In the genomic region with DNA sequence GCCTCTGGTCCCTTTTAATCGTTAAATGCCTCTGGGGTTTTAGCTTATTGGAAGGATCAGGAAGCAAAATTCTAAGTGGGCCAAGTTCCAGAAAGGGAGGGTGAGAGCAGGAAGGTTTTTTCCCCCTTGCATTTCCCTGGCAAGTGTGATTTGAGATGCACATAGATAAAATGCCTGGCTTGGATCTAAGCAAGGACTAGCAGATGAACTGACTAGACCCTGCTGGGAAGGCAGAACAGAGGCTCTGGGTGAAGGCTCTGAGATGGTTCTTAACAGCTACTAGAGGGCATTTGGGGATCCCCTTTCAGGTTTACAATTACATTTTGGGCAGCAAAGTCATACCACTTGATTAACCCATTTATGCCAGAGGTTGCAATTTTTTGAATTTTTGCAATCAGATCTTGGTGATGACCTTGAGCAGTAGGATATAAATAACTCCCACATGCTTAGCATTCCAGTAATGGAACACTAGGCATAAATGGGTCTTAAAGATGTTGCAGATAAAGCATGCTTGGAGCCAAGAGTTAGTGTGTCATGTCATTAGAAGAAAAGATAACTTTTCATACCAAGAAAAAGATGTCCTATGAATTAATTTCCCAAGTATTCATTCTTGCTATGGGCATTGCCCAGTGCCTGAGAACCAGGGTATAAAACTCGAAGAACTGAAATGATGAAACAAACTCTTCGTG, we compare ENCODE assay signal across 28 cellular contexts.
A peak's percentile ranks its signal among the peaks of the same experiment; 100 is the strongest.
DNase-seq lines count a peak whose midpoint lies in the region; ATAC-seq and TF ChIP-seq lines count a peak whose summit lies in the region.
"Had no signal": no experiment of that assay in that cellular context is flagged by ENCODE, and none has a peak within 500 bp of the region (broad histone marks: within the 10 kb centered on the region; RNA-seq: fewer than 3 reads in every experiment).

No MANE protein-coding gene starts in this region.

- H3K4me1 Mint-ChIP-seq in GM23338 = peaks cover 28% of the 10 kb centered on the region
- H3K4me1 Mint-ChIP-seq in activated T-helper 2 cell treated with anti-CD3 and anti-CD28 coated beads, Interferon-gamma antibody, Interleukin-2, Interleukin-4, amounts not matched to agents 10 μg/mL and 5 μg/mL and 100 μg/mL, durations not matched to agents 14 hours and 24 hours and 36 hours (ENCODE audit: low read depth) = peaks cover 6% of the 10 kb centered on the region
- H3K4me1 Mint-ChIP-seq: activated naive CD8-positive, alpha-beta T cell treated with anti-CD3 and anti-CD28 coated beads, Interleukin-2, amount 50 U/mL, for 24 hours; central memory CD8-positive, alpha-beta T cell; T-cell had no signal

- peaks cover 5% of the 10 kb centered on the region for H3K27me3 Mint-ChIP-seq in GM23338 (ENCODE audit: insufficient read depth, low read depth, poor library complexity)
- peaks cover 2% of the 10 kb centered on the region for H3K27me3 Mint-ChIP-seq in activated T-helper 2 cell treated with anti-CD3 and anti-CD28 coated beads, Interferon-gamma antibody, Interleukin-2, Interleukin-4, amounts not matched to agents 10 μg/mL and 5 μg/mL and 100 μg/mL, durations not matched to agents 14 hours and 24 hours and 36 hours (ENCODE audit: low read depth)

- H3K27me3 ChIP-seq in GM23338 (ENCODE audit: insufficient read depth) (no peaks in the 10 kb centered on the region), Panc1 (ENCODE audit: control insufficient read depth, insufficient read depth, low read length) (peaks cover 3% of the 10 kb centered on the region; the same call in 1 of the 2 replicates)

- H3K79me2 ChIP-seq in GM23338 (replicated peaks; ENCODE audit: insufficient read depth) = no peaks in the 10 kb centered on the region

- CTCF ChIA-PET in Panc1 (lab: Charles Lee) = no interaction called here

- no peak overlapping the region for H2AFZ ChIP-seq in GM23338

- H3K4me3 ChIP-seq in GM23338 (no peak overlapping the region), Panc1 (ENCODE audit: low read depth in 2 of 2, low read length in 2 of 2) (no peak overlapping the region)
- H3K4me3 ChIP-seq: dorsolateral prefrontal cortex had no signal

- TF ChIP-seq CTCF in GM23338 (conservative IDR thresholded peaks at IDR 0.05; ENCODE audit: low read depth in 2 of 2) (no peak), Panc1 (IDR thresholded peaks at IDR 0.05) (no peak)

- peaks cover 3% of the 10 kb centered on the region; the same call in 1 of the 2 replicates for H3K9me2 ChIP-seq in GM23338 (ENCODE audit: insufficient read depth)

- H3K36me3 ChIP-seq in GM23338 (ENCODE audit: insufficient read depth) (no peaks in the 10 kb centered on the region), Panc1 (ENCODE audit: control insufficient read depth, insufficient read depth, low read length) (no peaks in the 10 kb centered on the region)

- H3K9me3 Mint-ChIP-seq in GM23338 = no peaks in the 10 kb centered on the region; the same call in 2 of the 3 replicates
- no peaks in the 10 kb centered on the region for H3K9me3 Mint-ChIP-seq in activated T-helper 2 cell treated with anti-CD3 and anti-CD28 coated beads, Interferon-gamma antibody, Interleukin-2, Interleukin-4, amounts not matched to agents 10 μg/mL and 5 μg/mL and 100 μg/mL, durations not matched to agents 14 hours and 24 hours and 36 hours
- H3K9me3 Mint-ChIP-seq: CD4-positive, alpha-beta T cell; central memory CD8-positive, alpha-beta T cell; T-cell had no signal

- no TSS peak for BruUV-seq in Panc1 (replicated peaks; lab: Mats Ljungman, UMichigan)

- H3K27ac ChIP-seq in GM23338 (ENCODE audit: low read depth) (no peak overlapping the region), Panc1 (ENCODE audit: low read length) (peak overlapping the region; percentile 36)
- H3K27ac ChIP-seq: dorsolateral prefrontal cortex had no signal

- intact Hi-C loops in Panc1 (cut with micrococcal nuclease; ENCODE audit: unreplicated experiment) = no loop called here
- intact Hi-C loops in activated T-helper 2 cell treated with anti-CD3 and anti-CD28 coated beads, Interferon-gamma antibody, Interleukin-2, Interleukin-4, amounts not matched to agents 10 μg/mL and 5 μg/mL and 100 μg/mL, durations not matched to agents 14 hours and 24 hours and 36 hours (cut with micrococcal nuclease) = no loop called here

- DNase-seq in GM23338 (ENCODE audit: low spot score) = peak; percentile 12
- no peak for DNase-seq in Panc1 (ENCODE audit: low read depth, low spot score)
- peak; percentile 32 for DNase-seq in iPS-NIHi7 (ENCODE audit: extremely low spot score)
- DNase-seq in retina = peak; percentile 20
- DNase-seq in activated CD4-positive, alpha-beta T cell treated with anti-CD3 and anti-CD28 coated beads for 1 hour = no peak
- DNase-seq in NCI-H2029 (lab: John Stamatoyannopoulos, UW) = no peak
- DNase-seq in activated T-helper 2 cell treated with anti-CD3 and anti-CD28 coated beads, Interferon-gamma antibody, Interleukin-2, Interleukin-4, amounts not matched to agents 10 μg/mL and 5 μg/mL and 100 μg/mL, durations not matched to agents 14 hours and 24 hours and 36 hours (ENCODE audit: low spot score) = no peak
- DNase-seq: activated CD8-positive, alpha-beta T cell treated with anti-CD3 and anti-CD28 coated beads, Interleukin-2, amount 10 ng/mL, durations not matched to agents 7 days and 5 days; activated gamma-delta T cell treated with Interleukin-2 at 50 U/mL for 16 hours; activated naive CD8-positive, alpha-beta T cell treated with anti-CD3 and anti-CD28 coated beads, Interleukin-2, amount 50 U/mL, for 24 hours; CD4-positive, alpha-beta T cell; DMS153; dorsolateral prefrontal cortex; GF-D8; glutamatergic neuron; HCEC 1CT; Kasumi-1; mammary epithelial cell; NCI-H1930; NCI-H2227 treated with DMSO at 0.1 percent for 48 hours; NCI-H774; nucleus accumbens; SHP77; stimulated activated CD4-positive, alpha-beta T cell treated with anti-CD3 and anti-CD28 coated beads, Interleukin-4, amount 100 ng/mL, for 1 hour; stimulated activated naive CD8-positive, alpha-beta T cell treated with anti-CD3 and anti-CD28 coated beads, Interleukin-15, Interleukin-2, amounts not matched to agents 100 U/mL and 50 U/mL, for 24 hours; T-cell had no signal

- H3K9me3 ChIP-seq in Panc1 (ENCODE audit: control insufficient read depth, insufficient read depth, low read depth, low read length) = no peaks in the 10 kb centered on the region

- no peaks in the 10 kb centered on the region for H4K20me1 ChIP-seq in GM23338 (replicated peaks; ENCODE audit: insufficient read depth)

- ATAC-seq in GM23338 = peak; percentile 65
- ATAC-seq in Panc1 = peak; percentile 78
- ATAC-seq: activated CD8-positive, alpha-beta T cell treated with anti-CD3 and anti-CD28 coated beads, Interleukin-2, amount 10 ng/mL, durations not matched to agents 7 days and 5 days; activated naive CD8-positive, alpha-beta T cell treated with anti-CD3 and anti-CD28 coated beads, Interleukin-2, amount 50 U/mL, for 24 hours; HepG2; stimulated activated naive CD8-positive, alpha-beta T cell treated with anti-CD3 and anti-CD28 coated beads, Interleukin-15, Interleukin-2, amounts not matched to agents 100 U/mL and 50 U/mL, for 24 hours; T-cell had no signal

- peak overlapping the region; percentile 6; the same call in 1 of the 2 replicates for H3K4me2 ChIP-seq in GM23338

- H3K27ac Mint-ChIP-seq in GM23338 = no peak overlapping the region; the same call in 1 of the 2 replicates
- no peak overlapping the region for H3K27ac Mint-ChIP-seq in activated T-helper 2 cell treated with anti-CD3 and anti-CD28 coated beads, Interferon-gamma antibody, Interleukin-2, Interleukin-4, amounts not matched to agents 10 μg/mL and 5 μg/mL and 100 μg/mL, durations not matched to agents 14 hours and 24 hours and 36 hours
- H3K27ac Mint-ChIP-seq: activated CD8-positive, alpha-beta T cell treated with anti-CD3 and anti-CD28 coated beads, Interleukin-2, amount 10 ng/mL, durations not matched to agents 7 days and 5 days; activated naive CD8-positive, alpha-beta T cell treated with anti-CD3 and anti-CD28 coated beads, Interleukin-2, amount 50 U/mL, for 24 hours; CD4-positive, alpha-beta T cell; T-cell had no signal

- H3K4me1 ChIP-seq in GM23338 (ENCODE audit: insufficient read depth) = peaks cover 36% of the 10 kb centered on the region
- peaks cover 5% of the 10 kb centered on the region; the same call in 1 of the 2 replicates for H3K4me1 ChIP-seq in Panc1 (ENCODE audit: control insufficient read depth, insufficient read depth, low read length)

- H3K4me3 Mint-ChIP-seq in GM23338 = no peak overlapping the region
- H3K4me3 Mint-ChIP-seq in activated T-helper 2 cell treated with anti-CD3 and anti-CD28 coated beads, Interferon-gamma antibody, Interleukin-2, Interleukin-4, amounts not matched to agents 10 μg/mL and 5 μg/mL and 100 μg/mL, durations not matched to agents 14 hours and 24 hours and 36 hours (ENCODE audit: low read depth) = no peak overlapping the region
- H3K4me3 Mint-ChIP-seq: activated CD8-positive, alpha-beta T cell treated with anti-CD3 and anti-CD28 coated beads, Interleukin-2, amount 10 ng/mL, durations not matched to agents 7 days and 5 days; activated naive CD8-positive, alpha-beta T cell treated with anti-CD3 and anti-CD28 coated beads, Interleukin-2, amount 50 U/mL, for 24 hours; CD4-positive, alpha-beta T cell; central memory CD8-positive, alpha-beta T cell; T-cell had no signal

- no peaks in the 10 kb centered on the region for H3F3A ChIP-seq in GM23338 (replicated peaks; ENCODE audit: low read depth)

- POLR2A ChIA-PET in Panc1 (lab: Charles Lee) = no interaction called here

- in situ Hi-C loops in Panc1 (cut with HindIII; ENCODE audit: low pct_unique_long_range_greater_than_20kb, low sequenced_read_pairs) = no loop called here

- H3K36me3 Mint-ChIP-seq in GM23338 (ENCODE audit: low read depth) = no peaks in the 10 kb centered on the region; the same call in 2 of the 3 replicates
- H3K36me3 Mint-ChIP-seq in activated T-helper 2 cell treated with anti-CD3 and anti-CD28 coated beads, Interferon-gamma antibody, Interleukin-2, Interleukin-4, amounts not matched to agents 10 μg/mL and 5 μg/mL and 100 μg/mL, durations not matched to agents 14 hours and 24 hours and 36 hours (ENCODE audit: low read depth) = no peaks in the 10 kb centered on the region
- H3K36me3 Mint-ChIP-seq: T-cell had no signal

Comparison
In these comparisons a context has a peak if more than half of its experiments do, and no peak if none do; other contexts are left out.
1. DNase-seq: peak in GM23338 (single experiment), iPS-NIHi7 (single experiment) and retina (single experiment); none in Panc1 (single experiment), activated CD4-positive, alpha-beta T cell treated with anti-CD3 and anti-CD28 coated beads for 1 hour (single experiment), NCI-H2029 (single experiment) and activated T-helper 2 cell treated with anti-CD3 and anti-CD28 coated beads, Interferon-gamma antibody, Interleukin-2, Interleukin-4, amounts not matched to agents 10 μg/mL and 5 μg/mL and 100 μg/mL, durations not matched to agents 14 hours and 24 hours and 36 hours (single experiment).